In the genomic region with DNA sequence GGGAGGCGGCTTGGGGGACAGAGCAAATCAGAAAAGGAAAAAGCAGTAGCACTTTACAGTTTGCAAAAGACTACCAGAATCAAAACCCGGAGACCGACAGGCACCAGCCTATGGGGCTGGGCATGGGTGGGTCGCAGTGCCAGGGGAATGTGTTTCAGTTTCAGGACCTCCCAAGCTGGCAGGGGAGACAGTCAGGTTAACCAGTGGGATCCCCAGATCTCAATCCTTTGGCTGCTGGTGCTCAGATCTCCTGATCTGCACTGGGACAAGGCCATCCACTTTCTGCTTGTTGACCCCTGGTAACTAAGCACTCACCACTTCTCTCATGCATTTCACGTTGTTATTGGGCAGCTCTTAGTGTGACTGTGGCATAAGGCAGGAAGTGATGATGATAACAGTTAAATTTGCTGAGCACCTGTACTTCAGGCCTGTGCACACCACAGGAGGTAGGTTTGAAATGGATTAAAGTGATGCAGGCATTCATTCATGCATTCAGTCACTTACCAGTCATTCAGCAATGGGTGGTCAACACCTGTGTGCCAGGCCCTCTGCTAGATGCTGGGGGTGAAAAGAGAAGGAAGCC, we compare ENCODE assay signal across 8 cellular contexts. TPM values are rescaled to one million over a fixed set of nuclear protein-coding genes. Genes with fewer than 3 reads are reported as not detected.
A peak's percentile ranks its signal among the peaks of the same experiment; 100 is the strongest.
DNase-seq lines count a peak whose midpoint lies in the region; ATAC-seq and TF ChIP-seq lines count a peak whose summit lies in the region.

No MANE protein-coding gene starts in this region.

- peak overlapping the region; percentile 46 for H3K27ac ChIP-seq in CD4-positive, alpha-beta T cell (ENCODE audit: low read depth, low read length)
- H3K27ac ChIP-seq in parathyroid adenoma = peak overlapping the region; percentile 87

- TF ChIP-seq CTCF in CD4-positive, alpha-beta T cell (IDR thresholded peaks at IDR 0.05) = no peak
- TF ChIP-seq CTCF in HFFc6 (IDR thresholded peaks at IDR 0.05) (no peak), epithelial cell of proximal tubule (conservative IDR thresholded peaks at IDR 0.05; ENCODE audit: low read depth, low read length) (no peak), parathyroid adenoma (IDR thresholded peaks at IDR 0.05) (no peak)

- H3K4me2 ChIP-seq in parathyroid adenoma (ENCODE audit: low read length) = peak overlapping the region; percentile 88

- H3K4me3 Mint-ChIP-seq in CD4-positive, alpha-beta T cell = peak overlapping the region; percentile 87
- H3K4me3 Mint-ChIP-seq in HFFc6 = peak overlapping the region; percentile 84
- H3K4me3 Mint-ChIP-seq in T-helper 1 cell treated with Interleukin-12 subunit alpha and Interleukin-12 subunit beta and Interleukin-4 antibody, amounts not matched to agents 30 μg/mL and 1 μg/mL, for 36 hours = peak overlapping the region; percentile 85

- H3K9me3 ChIP-seq in CD4-positive, alpha-beta T cell (ENCODE audit: control insufficient read depth, low read length) = no peaks in the 10 kb centered on the region
- no peaks in the 10 kb centered on the region for H3K9me3 ChIP-seq in parathyroid adenoma (ENCODE audit: control insufficient read depth, low read length)

- H3K79me2 ChIP-seq in parathyroid adenoma = peaks cover 5% of the 10 kb centered on the region

- H3K27me3 ChIP-seq in CD4-positive, alpha-beta T cell (ENCODE audit: control insufficient read depth, insufficient read depth, low read length) = no peaks in the 10 kb centered on the region
- H3K27me3 ChIP-seq in parathyroid adenoma (ENCODE audit: control insufficient read depth, insufficient read depth, low read length) = no peaks in the 10 kb centered on the region

- no peaks in the 10 kb centered on the region for H3K27me3 Mint-ChIP-seq in CD4-positive, alpha-beta T cell
- H3K27me3 Mint-ChIP-seq in HFFc6 (ENCODE audit: insufficient read depth) = no peaks in the 10 kb centered on the region; the same call in 1 of the 2 replicates
- H3K27me3 Mint-ChIP-seq in T-helper 1 cell treated with Interleukin-12 subunit alpha and Interleukin-12 subunit beta and Interleukin-4 antibody, amounts not matched to agents 30 μg/mL and 1 μg/mL, for 36 hours (ENCODE audit: low read depth) = no peaks in the 10 kb centered on the region

- intact Hi-C loops in CD4-positive, alpha-beta T cell (cut with DNase I, micrococcal nuclease) = loop anchor here in 1 of 2 experiments (1.0 to 2.0 kb wide), 3 partner anchors 47 to 681 kb away; no protein-coding TSS in a partner anchor

- H3K36me3 ChIP-seq in parathyroid adenoma (ENCODE audit: control insufficient read depth, insufficient read depth, low read length) = no peaks in the 10 kb centered on the region

- POLR2A ChIA-PET in CD4-positive, alpha-beta T cell (lab: Charles Lee) = interaction anchor here (0.9 to 1.7 kb wide), 4 partner anchors 9 to 119 kb away, joined by 3 read pairs; no protein-coding TSS in a partner anchor

- H3K9ac ChIP-seq in parathyroid adenoma = no peak overlapping the region

- CTCF ChIA-PET in CD4-positive, alpha-beta T cell (lab: Charles Lee) = interaction anchor here (1.0 kb wide), 1 partner anchor 19 kb away, joined by 3 read pairs; no protein-coding TSS in a partner anchor

- H3K36me3 Mint-ChIP-seq in CD4-positive, alpha-beta T cell (ENCODE audit: low read depth) = no peaks in the 10 kb centered on the region
- peaks cover 21% of the 10 kb centered on the region for H3K36me3 Mint-ChIP-seq in HFFc6 (ENCODE audit: low read depth)
- peaks cover 8% of the 10 kb centered on the region for H3K36me3 Mint-ChIP-seq in T-helper 1 cell treated with Interleukin-12 subunit alpha and Interleukin-12 subunit beta and Interleukin-4 antibody, amounts not matched to agents 30 μg/mL and 1 μg/mL, for 36 hours (ENCODE audit: low read depth)

- H2AFZ ChIP-seq in parathyroid adenoma = peak overlapping the region; percentile 85

- peak overlapping the region; percentile 65 for H3K4me3 ChIP-seq in epithelial cell of proximal tubule (ENCODE audit: low read depth, low read length)
- H3K4me3 ChIP-seq in parathyroid adenoma (ENCODE audit: low read depth, low read length) = peak overlapping the region; percentile 69

- peak; percentile 59 for ATAC-seq in CD4-positive, alpha-beta T cell (ENCODE audit: poor library complexity)
- ATAC-seq in GM21529 (IDR thresholded peaks at IDR 0.05; ENCODE audit: unreplicated experiment) = no peak
- no peak for ATAC-seq in HG03439 (IDR thresholded peaks at IDR 0.05; ENCODE audit: unreplicated experiment)

- H3K4me1 ChIP-seq in parathyroid adenoma = peaks cover 8% of the 10 kb centered on the region

- DNase-seq in CD4-positive, alpha-beta T cell = peak in 2 of 10 experiments; percentile 4 to 23
- DNase-seq in HFFc6 (no peak), epithelial cell of proximal tubule (ENCODE audit: low read depth) (no peak), occipital lobe (lab: John Stamatoyannopoulos, UW) (no peak)

- H3K9me3 Mint-ChIP-seq in CD4-positive, alpha-beta T cell = no peaks in the 10 kb centered on the region
- no peaks in the 10 kb centered on the region for H3K9me3 Mint-ChIP-seq in HFFc6
- H3K9me3 Mint-ChIP-seq in T-helper 1 cell treated with Interleukin-12 subunit alpha and Interleukin-12 subunit beta and Interleukin-4 antibody, amounts not matched to agents 30 μg/mL and 1 μg/mL, for 36 hours = no peaks in the 10 kb centered on the region

- H3K4me1 Mint-ChIP-seq in CD4-positive, alpha-beta T cell (ENCODE audit: low read depth) = peaks cover 20% of the 10 kb centered on the region
- H3K4me1 Mint-ChIP-seq in HFFc6 (ENCODE audit: low read depth) = peaks cover 69% of the 10 kb centered on the region
- peaks cover 45% of the 10 kb centered on the region for H3K4me1 Mint-ChIP-seq in T-helper 1 cell treated with Interleukin-12 subunit alpha and Interleukin-12 subunit beta and Interleukin-4 antibody, amounts not matched to agents 30 μg/mL and 1 μg/mL, for 36 hours (ENCODE audit: low read depth)

- peak overlapping the region; percentile 63 for H3K27ac Mint-ChIP-seq in CD4-positive, alpha-beta T cell
- peak overlapping the region; percentile 93 for H3K27ac Mint-ChIP-seq in HFFc6
- H3K27ac Mint-ChIP-seq in T-helper 1 cell treated with Interleukin-12 subunit alpha and Interleukin-12 subunit beta and Interleukin-4 antibody, amounts not matched to agents 30 μg/mL and 1 μg/mL, for 36 hours = peak overlapping the region; percentile 97

RNA-seq across cellular contexts. Expression of a gene that starts 42.2 kb away (rescaled TPM):
- total RNA-seq in CD4-positive, alpha-beta T cell = 1 to 10 TPM; 1.9 to 3.4 TPM
- 10 to 100 TPM; 61.9 to 90.7 (median 73.6) TPM for total RNA-seq in HFFc6 (2021; fragmentation: NEBNext Ultra II Directional; extraction: Animal tissue kit (Norgen Biotek cat#: 25700))
- 12.4 and 14.6 TPM in 2 replicates for total RNA-seq in epithelial cell of proximal tubule
- total RNA-seq in occipital lobe = 78.5 TPM
